9 cellular contexts compared by ENCODE assay signal in the genomic region with DNA sequence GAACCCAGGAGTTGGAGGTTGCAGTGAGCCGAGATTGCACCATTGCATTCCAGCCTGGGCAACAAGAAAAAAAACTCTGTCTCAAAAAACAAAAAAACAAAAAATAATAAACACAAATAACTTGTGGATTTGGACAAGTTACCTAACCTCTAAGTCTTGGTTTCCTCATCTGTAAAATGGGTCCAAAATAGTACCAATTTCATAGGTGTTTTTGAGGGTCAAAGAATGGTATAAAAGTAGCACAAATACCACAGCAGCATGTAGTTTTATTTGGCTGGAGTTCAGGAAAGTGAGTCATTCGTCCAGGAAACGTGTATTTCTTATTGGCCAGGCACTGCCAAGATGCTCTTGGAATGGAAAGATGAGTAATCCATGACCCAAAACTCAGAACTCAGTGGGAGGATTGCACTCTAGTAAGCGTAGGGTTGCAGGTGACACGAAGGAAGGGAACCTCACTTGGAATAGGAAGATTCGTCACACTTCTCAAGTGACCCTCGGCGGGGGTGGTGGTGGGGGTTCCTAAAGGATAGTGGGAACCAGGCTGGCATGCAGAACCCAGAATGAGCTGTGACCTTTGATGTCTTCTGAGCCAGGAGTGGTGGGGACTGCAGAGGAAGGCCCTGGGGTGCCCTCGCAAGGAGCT. TPM values are rescaled to one million over a fixed set of nuclear protein-coding genes. Genes with fewer than 3 reads are reported as not detected.
DNase-seq lines count a peak whose midpoint lies in the region; ATAC-seq and TF ChIP-seq lines count a peak whose summit lies in the region.
"Had no signal": no experiment of that assay in that cellular context is flagged by ENCODE, and none has a peak within 500 bp of the region (broad histone marks: within the 10 kb centered on the region; RNA-seq: fewer than 3 reads in every experiment).

No MANE protein-coding gene starts in this region.

- TF ChIP-seq RAD21 in SK-N-SH (IDR thresholded peaks at IDR 0.05; ENCODE audit: low read length) = no peak

- peak overlapping the region; percentile 59 for H3K27ac Mint-ChIP-seq in activated CD4-positive, alpha-beta T cell treated with anti-CD3 and anti-CD28 coated beads, Interleukin-2, amount 10 ng/mL, durations not matched to agents 24 days and 14 days

- CTCF ChIA-PET in SK-N-SH (lab: Yijun Ruan, JAX) = interaction anchor here (1.7 to 4.1 kb wide), 5 partner anchors 8 to 176 kb away, joined by 4 to 44 read pairs (median 10); no protein-coding TSS in a partner anchor

- H3K27me3 ChIP-seq in SK-N-SH (ENCODE audit: insufficient read depth) (no peaks in the 10 kb centered on the region), mesendoderm (ENCODE audit: insufficient read depth, low read length, poor library complexity) (no peaks in the 10 kb centered on the region), spleen (replicated peaks in 1 of 7) (no peaks in the 10 kb centered on the region)

- peak overlapping the region in 1 of 2 experiments; percentile 57; a peak in 2 of 4 replicates for H3K27ac ChIP-seq in SK-N-SH (ENCODE audit: low read depth in 2 of 2, low read length in 1 of 2)
- H3K27ac ChIP-seq in mesendoderm (ENCODE audit: low read depth, low read length) = no peak overlapping the region
- H3K27ac ChIP-seq in spleen = no peak overlapping the region

- peak overlapping the region; percentile 6 for H3K4me3 Mint-ChIP-seq in activated CD4-positive, alpha-beta T cell treated with anti-CD3 and anti-CD28 coated beads, Interleukin-2, amount 10 ng/mL, durations not matched to agents 24 days and 14 days
- H3K4me3 Mint-ChIP-seq: brain had no signal

- no peak for TF ChIP-seq CTCF in SK-N-SH (IDR thresholded peaks at IDR 0.05)
- no peak for TF ChIP-seq CTCF in fibroblast of villous mesenchyme (IDR thresholded peaks at IDR 0.05; ENCODE audit: insufficient read depth, low read depth, low read length)
- TF ChIP-seq CTCF in spleen (IDR thresholded peaks at IDR 0.05 in 8 of 11, conservative IDR thresholded peaks at IDR 0.05 in 3 of 11) = no peak

- H3K4me3 ChIP-seq in SK-N-SH (ENCODE audit: low read depth in 2 of 2, low read length in 1 of 2) = no peak overlapping the region
- H3K4me3 ChIP-seq in fibroblast of villous mesenchyme (ENCODE audit: low read depth, low read length) = no peak overlapping the region
- H3K4me3 ChIP-seq in mesendoderm (ENCODE audit: low read length) = no peak overlapping the region
- no peak overlapping the region for H3K4me3 ChIP-seq in spleen

- H2AFZ ChIP-seq in SK-N-SH (ENCODE audit: low read depth) = no peak overlapping the region

- H2BK5ac ChIP-seq in mesendoderm (ENCODE audit: low read length) = no peak overlapping the region

- no peak overlapping the region for H3K18ac ChIP-seq in mesendoderm (ENCODE audit: low read length)

- H3K9me3 Mint-ChIP-seq in activated CD4-positive, alpha-beta T cell treated with anti-CD3 and anti-CD28 coated beads, Interleukin-2, amount 10 ng/mL, durations not matched to agents 24 days and 14 days = peaks cover 8% of the 10 kb centered on the region
- H3K9me3 Mint-ChIP-seq: brain had no signal

- H3K4me1 Mint-ChIP-seq in activated CD4-positive, alpha-beta T cell treated with anti-CD3 and anti-CD28 coated beads, Interleukin-2, amount 10 ng/mL, durations not matched to agents 24 days and 14 days = peaks cover 52% of the 10 kb centered on the region

- no peak overlapping the region for H4K5ac ChIP-seq in mesendoderm (ENCODE audit: low read length)

- no peak overlapping the region for H2BK15ac ChIP-seq in mesendoderm (replicated peaks; ENCODE audit: low read depth)

- no peak overlapping the region for H2BK120ac ChIP-seq in mesendoderm (ENCODE audit: low read depth, low read length)

- H2AK5ac ChIP-seq in mesendoderm (ENCODE audit: low read length) = no peak overlapping the region

- peaks cover 22% of the 10 kb centered on the region for H3F3A ChIP-seq in SK-N-SH (replicated peaks; ENCODE audit: insufficient read depth)

- H3K36me3 Mint-ChIP-seq in activated CD4-positive, alpha-beta T cell treated with anti-CD3 and anti-CD28 coated beads, Interleukin-2, amount 10 ng/mL, durations not matched to agents 24 days and 14 days (ENCODE audit: low read depth) = no peaks in the 10 kb centered on the region

- H4K8ac ChIP-seq in mesendoderm (ENCODE audit: low read depth, low read length) = no peak overlapping the region

- H3K4me2 ChIP-seq in SK-N-SH (peak overlapping the region; percentile 18; the same call in 1 of the 2 replicates), mesendoderm (ENCODE audit: low read length) (no peak overlapping the region)

- TF ChIP-seq EP300 in SK-N-SH (IDR thresholded peaks at IDR 0.05; ENCODE audit: borderline replicate concordance in 1 of 2, low read depth in 1 of 2, low read length in 1 of 2) = peak in 1 of 2 experiments; percentile 86; a peak in 1 of 4 replicates

- intact Hi-C loops in activated CD4-positive, alpha-beta T cell treated with anti-CD3 and anti-CD28 coated beads, Interleukin-2, amount 10 ng/mL, durations not matched to agents 24 days and 14 days (cut with micrococcal nuclease) = loop anchor here (1.0 kb wide), 1 partner anchor 25 kb away; a partner anchor contains a TSS
- intact Hi-C loops in spleen (cut with DNase I; ENCODE audit: low total_unique reads) = no loop called here

- POLR2A ChIA-PET in SK-N-SH (lab: Yijun Ruan, JAX) = no interaction called here

- H3K4me1 ChIP-seq in SK-N-SH (ENCODE audit: control insufficient read depth in 1 of 2, insufficient read depth in 2 of 2, low read depth in 1 of 2, low read length in 1 of 2) (peaks cover 4 to 34% of the 10 kb centered on the region in 2 experiments; a peak in 3 of 4 replicates), mesendoderm (ENCODE audit: control insufficient read depth, low read depth, low read length) (no peaks in the 10 kb centered on the region), spleen (no peaks in the 10 kb centered on the region)

- no peak for ATAC-seq in HG02973 (IDR thresholded peaks at IDR 0.05; ENCODE audit: unreplicated experiment)

- H3K9ac ChIP-seq in SK-N-SH (no peak overlapping the region), mesendoderm (ENCODE audit: low read length) (no peak overlapping the region)

- H4K20me1 ChIP-seq in SK-N-SH (ENCODE audit: insufficient read depth) = no peaks in the 10 kb centered on the region

- H3K79me1 ChIP-seq in mesendoderm (ENCODE audit: low read length) = no peaks in the 10 kb centered on the region

- no peaks in the 10 kb centered on the region for H3K79me2 ChIP-seq in SK-N-SH (ENCODE audit: insufficient read depth)
- no peaks in the 10 kb centered on the region for H3K79me2 ChIP-seq in mesendoderm (ENCODE audit: control insufficient read depth, insufficient read depth, low read length)

- TF ChIP-seq POLR2A in spleen (IDR thresholded peaks at IDR 0.05) = no peak

- H3K23ac ChIP-seq in mesendoderm (ENCODE audit: low read length) = no peak overlapping the region

- H3K56ac ChIP-seq in mesendoderm (ENCODE audit: low read length) = no peak overlapping the region

- H3K27me3 Mint-ChIP-seq in activated CD4-positive, alpha-beta T cell treated with anti-CD3 and anti-CD28 coated beads, Interleukin-2, amount 10 ng/mL, durations not matched to agents 24 days and 14 days = peaks cover 5% of the 10 kb centered on the region
- H3K27me3 Mint-ChIP-seq: brain had no signal

- H3K36me3 ChIP-seq in SK-N-SH (replicated peaks in 1 of 2; ENCODE audit: control insufficient read depth in 1 of 2, insufficient read depth in 2 of 2, low read length in 1 of 2) (peaks cover 0 to 2% of the 10 kb centered on the region in 2 experiments), mesendoderm (ENCODE audit: control insufficient read depth, insufficient read depth, low read length) (no peaks in the 10 kb centered on the region), spleen (no peaks in the 10 kb centered on the region)

- no peak for DNase-seq in activated CD4-positive, alpha-beta T cell treated with anti-CD3 and anti-CD28 coated beads, Interleukin-2, amount 10 ng/mL, durations not matched to agents 24 days and 14 days
- DNase-seq in activated CD4-positive, alpha-beta T cell treated with anti-CD3 and anti-CD28 coated beads, Interleukin-2, amount 50 U/mL, for 1 hour = no peak
- DNase-seq in SK-N-SH = no peak
- peak; percentile 90 for DNase-seq in fibroblast of villous mesenchyme (ENCODE audit: low read depth)
- peak; percentile 55 for DNase-seq in stimulated activated CD8-positive, alpha-beta memory T cell treated with anti-CD3 and anti-CD28 coated beads, Interleukin-4, amount 100 ng/mL, for 48 hours
- DNase-seq in mesendoderm = no peak
- no peak for DNase-seq in spleen

- WGBS in SK-N-SH (ENCODE audit: low lambda C conversion rate) = 30% methylated on average over 9 of the region's 9 CpGs
- no CpG with 5 or more reads among the region's 9 CpGs for WGBS in mesendoderm (ENCODE audit: extremely low coverage, insufficient coverage, low lambda C conversion rate)
- 56 to 76% (median 68%) methylated on average over 9 of the region's 9 CpGs for WGBS in spleen, 5 donors

- no peaks in the 10 kb centered on the region for H3K9me2 ChIP-seq in SK-N-SH

- H3K9me3 ChIP-seq in SK-N-SH = no peaks in the 10 kb centered on the region
- no peaks in the 10 kb centered on the region for H3K9me3 ChIP-seq in spleen

- H3K4ac ChIP-seq in mesendoderm (ENCODE audit: low read depth, low read length) = no peak overlapping the region

TF ChIP-seq in SK-N-SH, 30 proteins besides CTCF, POLR2A, EP300 and RAD21 (continues in another document):
- TF ChIP-seq NRF1 (IDR thresholded peaks at IDR 0.05; ENCODE audit: low read depth, low read length) = no peak
- TF ChIP-seq, protein P1, sequence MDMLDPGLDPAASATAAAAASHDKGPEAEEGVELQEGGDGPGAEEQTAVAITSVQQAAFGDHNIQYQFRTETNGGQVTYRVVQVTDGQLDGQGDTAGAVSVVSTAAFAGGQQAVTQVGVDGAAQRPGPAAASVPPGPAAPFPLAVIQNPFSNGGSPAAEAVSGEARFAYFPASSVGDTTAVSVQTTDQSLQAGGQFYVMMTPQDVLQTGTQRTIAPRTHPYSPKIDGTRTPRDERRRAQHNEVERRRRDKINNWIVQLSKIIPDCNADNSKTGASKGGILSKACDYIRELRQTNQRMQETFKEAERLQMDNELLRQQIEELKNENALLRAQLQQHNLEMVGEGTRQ (IDR thresholded peaks at IDR 0.05; ENCODE audit: borderline replicate concordance, low read depth, low read length) = no peak
- peak; percentile 34; the same call in 1 of the 2 replicates for TF ChIP-seq FOXM1 (IDR thresholded peaks at IDR 0.05; ENCODE audit: low read depth)
- TF ChIP-seq RFX5 (IDR thresholded peaks at IDR 0.05; ENCODE audit: low read length) = no peak
- peak; percentile 100 for TF ChIP-seq NFIC (IDR thresholded peaks at IDR 0.05; ENCODE audit: borderline replicate concordance)
- no peak for TF ChIP-seq EZH2phosphoT487 (IDR thresholded peaks at IDR 0.05; ENCODE audit: borderline replicate concordance, low read depth)

RNA-seq across cellular contexts. Expression of a gene that starts 24.4 kb away (rescaled TPM):
- total RNA-seq in activated CD4-positive, alpha-beta T cell treated with anti-CD3 and anti-CD28 coated beads, Interleukin-2, amount 10 ng/mL, durations not matched to agents 24 days and 14 days = 1.2 and 2.1 TPM in 2 replicates
- polyA plus RNA-seq in SK-N-SH (2012; rRNA removed) (1.0 and 1.6 TPM in 2 replicates), spleen (under 1 TPM; 0.20 to 0.64 (median 0.53) TPM)
- polyA plus RNA-seq in SK-N-SH (2012; cell fraction: cytosol; rRNA removed) = 0.75 and 1.0 TPM in 2 replicates
- polyA plus RNA-seq in SK-N-SH (2012; cell fraction: nucleus; rRNA removed) = 2.5 and 4.3 TPM in 2 replicates
- total RNA-seq in fibroblast of villous mesenchyme (0.64 and 1.7 TPM in 2 replicates), spleen (1 to 10 TPM; 1.0 to 3.0 (median 1.6) TPM)
- 1.3 TPM for polyA plus RNA-seq in mesendoderm (2013, experiment 1 of 2)
- polyA plus RNA-seq in mesendoderm (2013, experiment 2 of 2) = 1.4 TPM

Comparison
In these comparisons a context has a peak if more than half of its experiments do, and no peak if none do; other contexts are left out.
1. DNase-seq: peak in fibroblast of villous mesenchyme (single experiment) and stimulated activated CD8-positive, alpha-beta memory T cell treated with anti-CD3 and anti-CD28 coated beads, Interleukin-4, amount 100 ng/mL, for 48 hours (single experiment); none in activated CD4-positive, alpha-beta T cell treated with anti-CD3 and anti-CD28 coated beads, Interleukin-2, amount 10 ng/mL, durations not matched to agents 24 days and 14 days (single experiment), activated CD4-positive, alpha-beta T cell treated with anti-CD3 and anti-CD28 coated beads, Interleukin-2, amount 50 U/mL, for 1 hour (single experiment), SK-N-SH (single experiment), mesendoderm (single experiment) and spleen (single experiment).